In genomic region chr12:48003226-48004038, GRCh38 we compare ENCODE assay signal across 9 cellular contexts. TPM values are rescaled to one million over a fixed set of nuclear protein-coding genes. Genes with fewer than 3 reads are reported as not detected.
A peak's percentile ranks its signal among the peaks of the same experiment; 100 is the strongest.
DNase-seq lines count a peak whose midpoint lies in the region; ATAC-seq and TF ChIP-seq lines count a peak whose summit lies in the region.
"Had no signal": no experiment of that assay in that cellular context is flagged by ENCODE, and none has a peak within 500 bp of the region (broad histone marks: within the 10 kb centered on the region; RNA-seq: fewer than 3 reads in every experiment).

No MANE protein-coding gene starts in this region.

- no peaks in the 10 kb centered on the region for H3K9me3 ChIP-seq in Caco-2
- no peaks in the 10 kb centered on the region for H3K9me3 ChIP-seq in Loucy (ENCODE audit: insufficient read depth, low read depth, low read length)
- no peaks in the 10 kb centered on the region for H3K9me3 ChIP-seq in neuron (ENCODE audit: low read length)

- H3K4me1 ChIP-seq in Caco-2: peaks cover 23% of the 10 kb centered on the region
- H3K4me1 ChIP-seq in Loucy (ENCODE audit: insufficient read depth, low read length, poor library complexity, severe bottlenecking): peaks cover 35% of the 10 kb centered on the region
- peaks cover 36% of the 10 kb centered on the region for H3K4me1 ChIP-seq in neuron (ENCODE audit: insufficient read depth, low read length)

- peaks cover 30% of the 10 kb centered on the region for H3K36me3 Mint-ChIP-seq in Caco-2 (ENCODE audit: insufficient read depth, unreplicated experiment)

- H2AFZ ChIP-seq in Loucy (ENCODE audit: low read length) (peak overlapping the region; percentile 81), neuron (ENCODE audit: low read depth, low read length) (peak overlapping the region; percentile 88)

- H3K36me3 ChIP-seq in Caco-2 (ENCODE audit: control insufficient read depth, insufficient read depth, low read length) (no peaks in the 10 kb centered on the region), Loucy (ENCODE audit: insufficient read depth, low read length) (no peaks in the 10 kb centered on the region), brain microvascular endothelial cell (replicated peaks) (no peaks in the 10 kb centered on the region), neuron (ENCODE audit: insufficient read depth, low read length) (no peaks in the 10 kb centered on the region)

- no peaks in the 10 kb centered on the region for H3K9me2 ChIP-seq in Loucy (replicated peaks; ENCODE audit: low read depth, low read length)

- BruUV-seq in Caco-2 (replicated peaks; lab: Mats Ljungman, UMichigan): TSS peak; percentile 48

- intact Hi-C loops in Caco-2 (cut with micrococcal nuclease; ENCODE audit: unreplicated experiment): loop anchor here (5.0 kb wide), 2 partner anchors 96 to 164 kb away; no protein-coding TSS in a partner anchor

- TF ChIP-seq CTCF in Caco-2 (IDR thresholded peaks at IDR 0.05; ENCODE audit: insufficient read depth in 1 of 2, low read depth in 1 of 2, low read length in 1 of 2, severe bottlenecking in 1 of 2, unreplicated experiment in 1 of 2): peak in 1 of 2 experiments; percentile 35
- peak; percentile 22 for TF ChIP-seq CTCF in Loucy (conservative IDR thresholded peaks at IDR 0.05; ENCODE audit: low read length)
- TF ChIP-seq CTCF in brain microvascular endothelial cell (IDR thresholded peaks at IDR 0.05; ENCODE audit: low read depth, low read length, missing control alignments): peak; percentile 5

- ATAC-seq in HG02852 (IDR thresholded peaks at IDR 0.05; ENCODE audit: unreplicated experiment) (no peak), GM21786 (IDR thresholded peaks at IDR 0.05; ENCODE audit: unreplicated experiment) (no peak), GM21619 (IDR thresholded peaks at IDR 0.05; ENCODE audit: unreplicated experiment) (no peak)
- ATAC-seq: foreskin keratinocyte had no signal

- in situ Hi-C loops in brain microvascular endothelial cell (cut with HindIII; ENCODE audit: low pct_ligation_motif_present, low sequenced_read_pairs): no loop called here

- H3K27me3 ChIP-seq in Caco-2 (replicated peaks; ENCODE audit: control insufficient read depth, insufficient read depth, low read length): no peaks in the 10 kb centered on the region
- peaks cover 16% of the 10 kb centered on the region for H3K27me3 ChIP-seq in Loucy (ENCODE audit: insufficient read depth, low read length, poor library complexity, severe bottlenecking)
- peaks cover 54% of the 10 kb centered on the region for H3K27me3 ChIP-seq in brain microvascular endothelial cell (replicated peaks)
- H3K27me3 ChIP-seq in neuron (ENCODE audit: insufficient read depth, low read length): no peaks in the 10 kb centered on the region

- H3K27ac ChIP-seq in brain microvascular endothelial cell (no peak overlapping the region), caudate nucleus (ENCODE audit: low read depth, low read length) (no peak overlapping the region)
- H3K27ac ChIP-seq: foreskin keratinocyte had no signal

- H3K79me2 ChIP-seq in Loucy (ENCODE audit: insufficient read depth, low read length): peaks cover 51% of the 10 kb centered on the region

- peak overlapping the region; percentile 92 for H3K27ac Mint-ChIP-seq in Caco-2 (ENCODE audit: unreplicated experiment)

- H3K4me1 Mint-ChIP-seq in Caco-2 (ENCODE audit: low read depth, unreplicated experiment): peaks cover 8% of the 10 kb centered on the region

- CTCF ChIA-PET in Caco-2 (lab: Charles Lee): interaction anchor here (0.8 to 2.1 kb wide), 4 partner anchors 14 to 58 kb away, joined by 3 to 9 read pairs (median 6); no protein-coding TSS in a partner anchor

- POLR2A ChIA-PET in Caco-2 (lab: Charles Lee): no interaction called here

- H4K20me1 ChIP-seq in Loucy (ENCODE audit: insufficient read depth, low read length, poor library complexity, severe bottlenecking): peaks cover 24% of the 10 kb centered on the region

- H3F3A ChIP-seq in Loucy (ENCODE audit: low read depth): no peaks in the 10 kb centered on the region

- peak overlapping the region; percentile 75 for H3K4me2 ChIP-seq in Loucy (ENCODE audit: low read depth, low read length, poor library complexity, severe bottlenecking)

- H3K4me3 Mint-ChIP-seq in Caco-2 (ENCODE audit: unreplicated experiment): peak overlapping the region; percentile 95

- peak overlapping the region; percentile 82 for H3K9ac ChIP-seq in Loucy (ENCODE audit: low read depth, low read length, poor library complexity, severe bottlenecking)

- peak overlapping the region; percentile 50 for H3K4me3 ChIP-seq in Caco-2 (ENCODE audit: low read depth, low read length)
- peak overlapping the region; percentile 83 for H3K4me3 ChIP-seq in Loucy (ENCODE audit: low read length, poor library complexity, severe bottlenecking)
- no peak overlapping the region for H3K4me3 ChIP-seq in brain microvascular endothelial cell (ENCODE audit: low read depth, low read length)
- peak overlapping the region; percentile 65 for H3K4me3 ChIP-seq in neuron (ENCODE audit: low read length)

- peaks cover 2% of the 10 kb centered on the region for H3K9me3 Mint-ChIP-seq in Caco-2 (ENCODE audit: unreplicated experiment)

- no peaks in the 10 kb centered on the region for H3K27me3 Mint-ChIP-seq in Caco-2 (ENCODE audit: insufficient read depth, unreplicated experiment)

- peak; percentile 42 for DNase-seq in Caco-2
- no peak for DNase-seq in brain microvascular endothelial cell
- no peak for DNase-seq in caudate nucleus (lab: John Stamatoyannopoulos, UW)

RNA-seq across cellular contexts. Expression of gene COL2A1, which starts 0.8 kb away (rescaled TPM):
- total RNA-seq in Caco-2 (2022): 200 and 201 TPM in 2 replicates

RNA-seq across cellular contexts. Expression of gene TMEM106C, which starts 40.0 kb away (rescaled TPM):
- 247 and 281 TPM in 2 replicates for total RNA-seq in Caco-2 (2022)

Comparison
In these comparisons a context has a peak if more than half of its experiments do, and no peak if none do; other contexts are left out.
1. DNase-seq: peak in Caco-2 (2 of 2); none in brain microvascular endothelial cell (single experiment) and caudate nucleus (0 of 61).